12 cellular contexts compared by ENCODE assay signal in genomic region chr13:29125934-29126424, GRCh38.
DNase-seq lines count a peak whose midpoint lies in the region; ATAC-seq and TF ChIP-seq lines count a peak whose summit lies in the region.
"Had no signal": no experiment of that assay in that cellular context is flagged by ENCODE, and none has a peak within 500 bp of the region (broad histone marks: within the 10 kb centered on the region; RNA-seq: fewer than 3 reads in every experiment).

No MANE protein-coding gene starts in this region.

- H3K9ac ChIP-seq in BLaER1: no peak overlapping the region

- H3K27ac Mint-ChIP-seq in glutamatergic neuron (ENCODE audit: unreplicated experiment): no peak overlapping the region
- no peak overlapping the region for H3K27ac Mint-ChIP-seq in nephron progenitor cell
- H3K27ac Mint-ChIP-seq: activated naive CD8-positive, alpha-beta T cell had no signal

- H3K36me3 Mint-ChIP-seq in glutamatergic neuron (ENCODE audit: unreplicated experiment) (peaks cover 5% of the 10 kb centered on the region), nephron progenitor cell (ENCODE audit: low read depth) (no peaks in the 10 kb centered on the region)
- H3K36me3 Mint-ChIP-seq: activated naive CD8-positive, alpha-beta T cell had no signal

- no peak overlapping the region for H3K4me3 Mint-ChIP-seq in glutamatergic neuron (ENCODE audit: unreplicated experiment)
- no peak overlapping the region for H3K4me3 Mint-ChIP-seq in nephron progenitor cell
- H3K4me3 Mint-ChIP-seq: activated naive CD8-positive, alpha-beta T cell had no signal

- no peaks in the 10 kb centered on the region for H3K4me1 Mint-ChIP-seq in glutamatergic neuron (ENCODE audit: low read depth, unreplicated experiment)
- no peaks in the 10 kb centered on the region for H3K4me1 Mint-ChIP-seq in nephron progenitor cell

- ATAC-seq in GM19023 (IDR thresholded peaks at IDR 0.05; ENCODE audit: unreplicated experiment) (peak; percentile 63), HG02870 (IDR thresholded peaks at IDR 0.05; ENCODE audit: unreplicated experiment) (peak; percentile 74)
- ATAC-seq: Panc1 had no signal

- no peaks in the 10 kb centered on the region for H4K20me1 ChIP-seq in BLaER1

- H3K27ac ChIP-seq in BLaER1: no peak overlapping the region
- H3K27ac ChIP-seq in right atrium auricular region: no peak overlapping the region
- H3K27ac ChIP-seq: C4-2B, HL-60 had no signal

- DNase-seq in NOMO-1 treated with DMSO at 0.1 percent for 48 hours (lab: John Stamatoyannopoulos, UW; ENCODE audit: unreplicated experiment): peak; percentile 92
- no peak for DNase-seq in UCSD-AML1 (lab: John Stamatoyannopoulos, UW; ENCODE audit: unreplicated experiment)
- DNase-seq in glutamatergic neuron: no peak
- no peak for DNase-seq in right atrium auricular region (ENCODE audit: low spot score)
- no peak for DNase-seq in nephron progenitor cell

- H3K9me3 Mint-ChIP-seq in glutamatergic neuron (ENCODE audit: unreplicated experiment): peaks cover 3% of the 10 kb centered on the region
- peaks cover 16% of the 10 kb centered on the region for H3K9me3 Mint-ChIP-seq in nephron progenitor cell

- H3K27me3 Mint-ChIP-seq in glutamatergic neuron (ENCODE audit: unreplicated experiment) (no peaks in the 10 kb centered on the region), nephron progenitor cell (ENCODE audit: low read depth, poor library complexity) (peaks cover 4% of the 10 kb centered on the region)

- TF ChIP-seq CTCF in glutamatergic neuron (IDR thresholded peaks at IDR 0.05; ENCODE audit: partially characterized antibody, unreplicated experiment) (no peak), right atrium auricular region (IDR thresholded peaks at IDR 0.05) (no peak), nephron progenitor cell (IDR thresholded peaks at IDR 0.05) (no peak)

- H3K9me3 ChIP-seq in BLaER1 (no peaks in the 10 kb centered on the region), right atrium auricular region (no peaks in the 10 kb centered on the region)

- H3K4me3 ChIP-seq in BLaER1 (no peak overlapping the region), right atrium auricular region (no peak overlapping the region)

- 0 out of 2 replicates have a peak overlapping the region, but pooled peaks have one; percentile 10 for H3K4me2 ChIP-seq in BLaER1

- H3K36me3 ChIP-seq in BLaER1: no peaks in the 10 kb centered on the region
- H3K36me3 ChIP-seq in right atrium auricular region: no peaks in the 10 kb centered on the region

- H3K27me3 ChIP-seq in BLaER1: no peaks in the 10 kb centered on the region
- H3K27me3 ChIP-seq in right atrium auricular region: no peaks in the 10 kb centered on the region

- H3K4me1 ChIP-seq in BLaER1: no peaks in the 10 kb centered on the region; the same call in 1 of the 2 replicates
- no peaks in the 10 kb centered on the region for H3K4me1 ChIP-seq in right atrium auricular region
